In genomic region chr1:218284917-218285635, GRCh38 we compare ENCODE assay signal across 8 cellular contexts. TPM values are rescaled to one million over a fixed set of nuclear protein-coding genes. Genes with fewer than 3 reads are reported as not detected.
DNase-seq lines count a peak whose midpoint lies in the region; ATAC-seq and TF ChIP-seq lines count a peak whose summit lies in the region.

Gene RRP15, plus strand, starts transcription at chr1:218285293. Its CDS starts 24 bp downstream, at chr1:218285317.

- no peak within 1 kb of the TSS for H2BK5ac ChIP-seq in H9 (ENCODE audit: insufficient read length, low read length)

- H3K4ac ChIP-seq in H9 (ENCODE audit: low read depth, low read length): no peak within 1 kb of the TSS

- H3K27me3 ChIP-seq in H9 (ENCODE audit: insufficient read depth, low read length) (no peaks in the 10 kb centered on the region), neural cell (ENCODE audit: insufficient read depth, low read depth, low read length) (no peaks in the 10 kb centered on the region)

- DNase-seq in G401 (ENCODE audit: low spot score): peak; percentile 92
- peak; percentile 90 for DNase-seq in H9
- DNase-seq in M059J (ENCODE audit: low read depth): peak; percentile 89
- DNase-seq in SHP77 treated with DMSO at 0.1 percent for 48 hours (lab: John Stamatoyannopoulos, UW): peak; percentile 71
- peak; percentile 78 for DNase-seq in activated effector memory CD4-positive, alpha-beta T cell treated with Interleukin-2 at 50 U/mL for 16 hours
- DNase-seq in fibroblast of the conjunctiva (ENCODE audit: low read depth): peak; percentile 77
- peak; percentile 82 to 87 for DNase-seq in stimulated activated naive CD8-positive, alpha-beta T cell treated with anti-CD3 and anti-CD28 coated beads, Interleukin-15, amount 100 ng/mL, for 72 hours

- no peak for TF ChIP-seq RAD21 in neural cell (conservative IDR thresholded peaks at IDR 0.05)

- H4K91ac ChIP-seq in H9 (ENCODE audit: insufficient read length, low read depth, low read length): no peak within 1 kb of the TSS

- ATAC-seq in stimulated activated naive CD8-positive, alpha-beta T cell treated with anti-CD3 and anti-CD28 coated beads, Interleukin-15, amount 100 ng/mL, for 72 hours: peak; percentile 99

- peak within 1 kb of the TSS; percentile 89 for H3K14ac ChIP-seq in H9 (ENCODE audit: insufficient read depth, low read length)

- H3K56ac ChIP-seq in H9 (ENCODE audit: insufficient read length, low read depth, low read length): no peak within 1 kb of the TSS

- H3K9me2 ChIP-seq in neural cell (ENCODE audit: insufficient read depth, low read length): no peaks in the 10 kb centered on the region

- no peak within 1 kb of the TSS for H2AK5ac ChIP-seq in H9 (ENCODE audit: insufficient read length, low read length)

- H3K36me3 ChIP-seq in neural cell (ENCODE audit: insufficient read depth, low read length): no peaks in the 10 kb centered on the region

- H2BK120ac ChIP-seq in H9 (ENCODE audit: low read depth, low read length, poor library complexity, severe bottlenecking): no peak within 1 kb of the TSS

- H2AFZ ChIP-seq in H9 (ENCODE audit: low read length): peak within 1 kb of the TSS; percentile 57
- H2AFZ ChIP-seq in neural cell (ENCODE audit: low read depth, low read length): peak within 1 kb of the TSS; percentile 95

- no peak within 1 kb of the TSS for H2BK15ac ChIP-seq in H9 (ENCODE audit: low read depth, low read length)

- H3K4me3 ChIP-seq in neural cell (ENCODE audit: low read length): peak within 1 kb of the TSS; percentile 85

- peak; percentile 55 for TF ChIP-seq EP300 in neural cell (conservative IDR thresholded peaks at IDR 0.05; ENCODE audit: poor library complexity, severe bottlenecking)

- H3K4me2 ChIP-seq in H9 (ENCODE audit: insufficient read depth, insufficient read length, low read length) (peak within 1 kb of the TSS; percentile 59), neural cell (ENCODE audit: low read length) (peak within 1 kb of the TSS; percentile 69)

- H3K4me1 ChIP-seq in H9 (ENCODE audit: insufficient read depth, low read length): peaks cover 3% of the 10 kb centered on the region; the same call in 1 of the 2 replicates

- H3K36me3 Mint-ChIP-seq in H9 (ENCODE audit: insufficient read depth in 1 of 3, low read depth in 3 of 3): peaks cover 2 to 12% (median 5%) of the 10 kb centered on the region in 3 experiments

- H3K4me1 Mint-ChIP-seq in H9: peaks cover 11 to 20% of the 10 kb centered on the region in 2 experiments
- peaks cover 23% of the 10 kb centered on the region for H3K4me1 Mint-ChIP-seq in stimulated activated naive CD8-positive, alpha-beta T cell treated with anti-CD3 and anti-CD28 coated beads, Interleukin-15, amount 100 ng/mL, for 72 hours

- peaks cover 13% of the 10 kb centered on the region for H3K23me2 ChIP-seq in H9 (ENCODE audit: insufficient read length, low read depth, low read length, poor library complexity, severe bottlenecking)

- no CpG with 5 or more reads among the region's 45 CpGs for WGBS in H9 (ENCODE audit: extremely low coverage, insufficient read length, low lambda C conversion rate)

- no peaks in the 10 kb centered on the region for H4K20me1 ChIP-seq in H9 (ENCODE audit: control insufficient read depth, insufficient read depth, insufficient read length)
- no peaks in the 10 kb centered on the region for H4K20me1 ChIP-seq in neural cell (ENCODE audit: insufficient read depth)

- peaks cover 15 to 20% of the 10 kb centered on the region in 2 experiments for H3K9me3 Mint-ChIP-seq in H9
- peaks cover 0 to 6% of the 10 kb centered on the region in 2 donors for H3K9me3 Mint-ChIP-seq in stimulated activated naive CD8-positive, alpha-beta T cell treated with anti-CD3 and anti-CD28 coated beads, Interleukin-15, amount 100 ng/mL, for 72 hours

- peak within 1 kb of the TSS; percentile 33 for H4K5ac ChIP-seq in H9 (ENCODE audit: insufficient read length, low read depth, low read length)

- peaks cover 3% of the 10 kb centered on the region for H3K27me3 Mint-ChIP-seq in H9 (ENCODE audit: low read depth)
- H3K27me3 Mint-ChIP-seq in stimulated activated naive CD8-positive, alpha-beta T cell treated with anti-CD3 and anti-CD28 coated beads, Interleukin-15, amount 100 ng/mL, for 72 hours: peaks cover 7% of the 10 kb centered on the region

- no peaks in the 10 kb centered on the region for H3K79me1 ChIP-seq in H9 (ENCODE audit: insufficient read depth, low read depth, low read length, poor library complexity, severe bottlenecking)

- H3K27ac Mint-ChIP-seq in H9: peak within 1 kb of the TSS; percentile 94 to 98 (median 97)
- peak within 1 kb of the TSS; percentile 94 to 99 for H3K27ac Mint-ChIP-seq in stimulated activated naive CD8-positive, alpha-beta T cell treated with anti-CD3 and anti-CD28 coated beads, Interleukin-15, amount 100 ng/mL, for 72 hours

- H3K9me3 ChIP-seq in H9 (ENCODE audit: control insufficient read depth, low read depth, low read length): peaks cover 5% of the 10 kb centered on the region
- H3K9me3 ChIP-seq in neural cell (ENCODE audit: low read length): peaks cover 3% of the 10 kb centered on the region

- H3K4me3 Mint-ChIP-seq in H9: peak within 1 kb of the TSS; percentile 93 to 95
- H3K4me3 Mint-ChIP-seq in stimulated activated naive CD8-positive, alpha-beta T cell treated with anti-CD3 and anti-CD28 coated beads, Interleukin-15, amount 100 ng/mL, for 72 hours: peak within 1 kb of the TSS; percentile 86 to 95

- no peak within 1 kb of the TSS for H4K8ac ChIP-seq in H9 (replicated peaks; ENCODE audit: insufficient read length, low read depth, low read length)

- no peaks in the 10 kb centered on the region for H3F3A ChIP-seq in neural cell (ENCODE audit: insufficient read depth, low read length, poor library complexity, severe bottlenecking)

- H2BK20ac ChIP-seq in H9 (ENCODE audit: low read depth, low read length, poor library complexity, severe bottlenecking): no peak within 1 kb of the TSS

- H3T11ph ChIP-seq in H9 (ENCODE audit: low read length): no peak within 1 kb of the TSS

- TF ChIP-seq CTCF in H9 (conservative IDR thresholded peaks at IDR 0.05): no peak
- TF ChIP-seq CTCF in neural cell (IDR thresholded peaks at IDR 0.05; ENCODE audit: poor library complexity, severe bottlenecking): no peak

- peak within 1 kb of the TSS; percentile 1 for H3K27ac ChIP-seq in H9 (ENCODE audit: insufficient read length, low read depth, low read length)
- peak within 1 kb of the TSS; percentile 68 for H3K27ac ChIP-seq in neural cell (ENCODE audit: low read length)

- H3K23ac ChIP-seq in H9 (ENCODE audit: insufficient read length, low read depth, low read length): no peak within 1 kb of the TSS

- H3K9ac ChIP-seq in H9 (ENCODE audit: extremely low read depth, insufficient read length, low read length) (peak within 1 kb of the TSS; percentile 94), neural cell (ENCODE audit: low read length) (peak within 1 kb of the TSS; percentile 81)

- H3K18ac ChIP-seq in H9 (ENCODE audit: insufficient read length, low read depth, low read length): peak within 1 kb of the TSS; percentile 73

- H3K79me2 ChIP-seq in H9 (ENCODE audit: insufficient read depth, low read length) (peaks cover 21% of the 10 kb centered on the region; the same call in 1 of the 2 replicates), neural cell (replicated peaks; ENCODE audit: insufficient read depth, low read length) (peaks cover 27% of the 10 kb centered on the region)

- in situ Hi-C loops in G401 (cut with HindIII; ENCODE audit: low sequenced_read_pairs): no loop called here

- no peak within 1 kb of the TSS for H2BK12ac ChIP-seq in H9 (ENCODE audit: insufficient read length, low read depth, low read length)

TF ChIP-seq in neural cell, 6 proteins besides CTCF, POLR2A, EP300 and RAD21:
- TF ChIP-seq REST (IDR thresholded peaks at IDR 0.05; ENCODE audit: borderline replicate concordance) (peak; percentile 87), TAF1 (IDR thresholded peaks at IDR 0.05; ENCODE audit: low read depth) (peak; percentile 98), POLR2AphosphoS5 (IDR thresholded peaks at IDR 0.05) (peak; percentile 80), SMC3 (conservative IDR thresholded peaks at IDR 0.05; ENCODE audit: poor library complexity) (peak; percentile 57), EZH2 (IDR thresholded peaks at IDR 0.05; ENCODE audit: borderline replicate concordance, insufficient read depth, low read length, poor library complexity, severe bottlenecking) (no peak), MXI1 (conservative IDR thresholded peaks at IDR 0.05; ENCODE audit: poor library complexity, severe bottlenecking) (peak; percentile 100)

RNA-seq across cellular contexts. Expression of gene RRP15, which starts in this region (rescaled TPM):
- 5.1 and 7.6 TPM in 2 replicates for total RNA-seq in G401 (2014; rRNA removed; shearing (Covaris generic))
- total RNA-seq in H9 (2021): 48.7 and 54.0 TPM in 2 replicates
- 2.7 and 4.5 TPM in 2 replicates for total RNA-seq in M059J (2014; rRNA removed; shearing (Covaris generic))
- polyA plus RNA-seq in neural cell: 4.6 and 5.4 TPM in 2 replicates
- 16.8 and 21.8 TPM in 2 replicates for polyA minus RNA-seq in neural cell

Comparison
In these comparisons a context has a peak if more than half of its experiments do, and no peak if none do; other contexts are left out.
1. Peak in every context shown above with its lines: DNase-seq, ATAC-seq, H3K4me3 ChIP-seq and H3K27ac ChIP-seq.